7 cellular contexts compared by ENCODE assay signal in genomic region chr4:6209291-6209690, GRCh38. TPM values are rescaled to one million over a fixed set of nuclear protein-coding genes. Genes with fewer than 3 reads are reported as not detected.
DNase-seq lines count a peak whose midpoint lies in the region; ATAC-seq and TF ChIP-seq lines count a peak whose summit lies in the region.
"Not testable (repeated sequence)": the region's sequence is repeated elsewhere in the genome, so short reads cannot be mapped to it uniquely, and the experiment has no call there.
"Had no signal": no experiment of that assay in that cellular context is flagged by ENCODE, and none has a peak within 500 bp of the region (broad histone marks: within the 10 kb centered on the region; RNA-seq: fewer than 3 reads in every experiment).

No MANE protein-coding gene starts in this region.

- not testable (repeated sequence) for H3K36me3 Mint-ChIP-seq in CD14-positive monocyte

- H3K27me3 Mint-ChIP-seq in CD14-positive monocyte (ENCODE audit: low read depth in 3 of 3), result peaks cover 8 to 11% (median 9%) of the 10 kb centered on the region in 3 donors

- peak overlapping the region; percentile 27; the same call in 1 of the 2 replicates for H3K27ac ChIP-seq in VCaP

- not testable (repeated sequence) for H3K4me3 Mint-ChIP-seq in CD14-positive monocyte

- H3K27ac Mint-ChIP-seq in CD14-positive monocyte, result not testable (repeated sequence)

- TF ChIP-seq CTCF in CD14-positive monocyte (IDR thresholded peaks at IDR 0.05); VCaP (conservative IDR thresholded peaks at IDR 0.05): not testable (repeated sequence)

- not testable (repeated sequence) for H3K9me3 Mint-ChIP-seq in CD14-positive monocyte

- intact Hi-C loops in CD14-positive monocyte (cut with micrococcal nuclease); sciatic nerve (cut with DNase I): not testable (repeated sequence)

- not testable (repeated sequence) for ATAC-seq in sciatic nerve

- not testable (repeated sequence) for H3K4me1 Mint-ChIP-seq in CD14-positive monocyte

- DNase-seq in CD14-positive monocyte (ENCODE audit: low spot score) (peak; percentile 4), islet precursor cell (peak; percentile 22), sciatic nerve (ENCODE audit: low spot score) (peak; percentile 15)
- DNase-seq in activated CD8-positive, alpha-beta memory T cell treated with anti-CD3 and anti-CD28 coated beads for 24 hours, result peak; percentile 37

RNA-seq across cellular contexts. Expression of gene JAKMIP1, which starts 8.9 kb away (rescaled TPM):
- under 1 TPM in 1 of 2 donors, not detected in 1; 0.08 TPM for polyA plus RNA-seq in CD14-positive monocyte
- 0.76 TPM for total RNA-seq in sciatic nerve
- polyA plus RNA-seq: A549, BJ had no signal
